Comparison of ENCODE assay signal across 22 cellular contexts in the genomic region with DNA sequence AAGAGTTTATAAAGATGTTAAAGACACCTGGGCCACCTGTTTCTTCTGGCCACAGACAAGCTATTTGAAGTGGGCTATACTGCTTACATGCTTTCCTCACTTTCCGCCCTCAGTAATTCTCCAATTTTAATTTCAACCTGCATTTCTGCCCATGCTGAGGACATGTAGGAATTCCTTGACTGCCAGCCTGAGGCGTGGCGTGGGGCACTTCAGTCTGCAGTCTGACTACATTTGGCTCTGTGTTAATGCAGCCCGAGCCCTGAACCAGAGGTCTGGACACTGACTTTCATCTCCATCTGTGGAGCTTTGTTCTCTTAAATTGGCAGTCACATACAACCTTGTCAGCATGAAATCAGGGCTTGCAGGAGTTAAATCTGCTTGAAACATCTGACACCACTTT. TPM values are rescaled to one million over a fixed set of nuclear protein-coding genes. Genes with fewer than 3 reads are reported as not detected.
DNase-seq lines count a peak whose midpoint lies in the region; ATAC-seq and TF ChIP-seq lines count a peak whose summit lies in the region.
"Had no signal": no experiment of that assay in that cellular context is flagged by ENCODE, and none has a peak within 500 bp of the region (broad histone marks: within the 10 kb centered on the region; RNA-seq: fewer than 3 reads in every experiment).

No MANE protein-coding gene starts in this region.

- ATAC-seq in left cardiac atrium (peak; percentile 47 to 48), Right ventricle myocardium superior (ENCODE audit: poor library complexity) (no peak), T-helper 17 cell (no peak), lower lobe of right lung (peak; percentile 78 to 87), foreskin keratinocyte (no peak)
- ATAC-seq: activated CD4-positive, CD25-positive, alpha-beta regulatory T cell treated with anti-CD3 and anti-CD28 coated beads, Interleukin-2, amount 50 U/mL, for 24 hours had no signal

- H3K27me3 ChIP-seq in lower lobe of right lung (ENCODE audit: low read depth) (no peaks in the 10 kb centered on the region), thyroid gland (no peaks in the 10 kb centered on the region), foreskin keratinocyte (no peaks in the 10 kb centered on the region)
- H3K27me3 ChIP-seq: brain microvascular endothelial cell, colonic mucosa, tibial artery had no signal

- no peak for TF ChIP-seq POLR2A in thyroid gland (IDR thresholded peaks at IDR 0.05)

- POLR2A ChIA-PET in activated CD4-positive, alpha-beta memory T cell treated with anti-CD3 and anti-CD28 coated beads for 36 hours (lab: Charles Lee) = no interaction called here

- H3K27ac Mint-ChIP-seq in T-helper 17 cell = peak overlapping the region; percentile 57
- no peak overlapping the region for H3K27ac Mint-ChIP-seq in activated CD4-positive, alpha-beta memory T cell treated with anti-CD3 and anti-CD28 coated beads for 36 hours
- H3K27ac Mint-ChIP-seq: activated T-helper 2 cell treated with anti-CD3 and anti-CD28 coated beads, Interferon-gamma antibody, Interleukin-2, Interleukin-4, amounts not matched to agents 10 μg/mL and 5 μg/mL and 100 μg/mL, durations not matched to agents 14 hours and 24 hours and 36 hours had no signal

- no peak overlapping the region for H3K4me3 Mint-ChIP-seq in T-helper 17 cell
- H3K4me3 Mint-ChIP-seq in activated CD4-positive, alpha-beta memory T cell treated with anti-CD3 and anti-CD28 coated beads for 36 hours = no peak overlapping the region

- intact Hi-C loops in left cardiac atrium (cut with DNase I) = no loop called here
- intact Hi-C loops in Right ventricle myocardium superior (cut with DNase I) = no loop called here
- intact Hi-C loops in lower lobe of right lung (cut with DNase I) = no loop called here
- intact Hi-C loops in thyroid gland (cut with DNase I) = no loop called here
- intact Hi-C loops in activated CD4-positive, alpha-beta memory T cell treated with anti-CD3 and anti-CD28 coated beads for 36 hours (cut with micrococcal nuclease) = no loop called here

- CTCF ChIA-PET in activated CD4-positive, alpha-beta memory T cell treated with anti-CD3 and anti-CD28 coated beads for 36 hours (lab: Charles Lee) = interaction anchor here (1.6 kb wide), 1 partner anchor 151 kb away, joined by 3 read pairs; no protein-coding TSS in a partner anchor

- no peaks in the 10 kb centered on the region for H3K9me3 Mint-ChIP-seq in activated CD4-positive, alpha-beta memory T cell treated with anti-CD3 and anti-CD28 coated beads for 36 hours
- H3K9me3 Mint-ChIP-seq: activated T-helper 2 cell treated with anti-CD3 and anti-CD28 coated beads, Interferon-gamma antibody, Interleukin-2, Interleukin-4, amounts not matched to agents 10 μg/mL and 5 μg/mL and 100 μg/mL, durations not matched to agents 14 hours and 24 hours and 36 hours had no signal

- H3K4me3 ChIP-seq in lower lobe of right lung (no peak overlapping the region), thyroid gland (replicated peaks in 1 of 3) (no peak overlapping the region), coronary artery (no peak overlapping the region)
- H3K4me3 ChIP-seq: colonic mucosa, HAP-1, tibial artery had no signal

- no peaks in the 10 kb centered on the region for H3K27me3 Mint-ChIP-seq in T-helper 17 cell
- H3K27me3 Mint-ChIP-seq in activated CD4-positive, alpha-beta memory T cell treated with anti-CD3 and anti-CD28 coated beads for 36 hours = no peaks in the 10 kb centered on the region

- DNase-seq in left cardiac atrium = no peak
- DNase-seq in Right ventricle myocardium superior = no peak
- DNase-seq in T-helper 17 cell = no peak
- no peak for DNase-seq in lower lobe of right lung
- peak; percentile 54 to 65 for DNase-seq in thyroid gland
- DNase-seq in coronary artery (ENCODE audit: low spot score) = no peak
- DNase-seq in foreskin keratinocyte = no peak
- no peak for DNase-seq in activated CD4-positive, alpha-beta memory T cell treated with anti-CD3 and anti-CD28 coated beads for 36 hours
- DNase-seq: brain microvascular endothelial cell; colonic mucosa; GDM1; NCI-H146; NCI-H524 treated with DMSO at 0.1 percent for 48 hours; RPMI8226; small intestine; stimulated activated CD4-positive, alpha-beta T cell treated with anti-CD3 and anti-CD28 coated beads, Interleukin-2, amount 100 ng/mL, for 24 hours; stimulated activated naive CD4-positive, alpha-beta T cell; tibial artery had no signal

- H3K27ac ChIP-seq in lower lobe of right lung (peak overlapping the region; percentile 7), thyroid gland (peak overlapping the region; percentile 15 to 59 (median 38)), coronary artery (no peak overlapping the region), foreskin keratinocyte (no peak overlapping the region)
- H3K27ac ChIP-seq: brain microvascular endothelial cell, colonic mucosa, tibial artery had no signal

- H3K36me3 ChIP-seq in lower lobe of right lung = peaks cover 81% of the 10 kb centered on the region
- peaks cover 20 to 26% of the 10 kb centered on the region in 2 donors for H3K36me3 ChIP-seq in thyroid gland

- no peaks in the 10 kb centered on the region for H3K9me3 ChIP-seq in T-helper 17 cell (ENCODE audit: control insufficient read depth, low read length, poor library complexity, severe bottlenecking)
- H3K9me3 ChIP-seq in lower lobe of right lung = no peaks in the 10 kb centered on the region
- H3K9me3 ChIP-seq in thyroid gland = no peaks in the 10 kb centered on the region
- H3K9me3 ChIP-seq: colonic mucosa, HAP-1, tibial artery had no signal

- TF ChIP-seq CTCF in lower lobe of right lung (IDR thresholded peaks at IDR 0.05) (no peak), thyroid gland (IDR thresholded peaks at IDR 0.05) (no peak), coronary artery (IDR thresholded peaks at IDR 0.05) (no peak), foreskin keratinocyte (conservative IDR thresholded peaks at IDR 0.05) (no peak)

- H3K36me3 Mint-ChIP-seq in T-helper 17 cell (ENCODE audit: low read depth) = no peaks in the 10 kb centered on the region
- peaks cover 27% of the 10 kb centered on the region for H3K36me3 Mint-ChIP-seq in activated CD4-positive, alpha-beta memory T cell treated with anti-CD3 and anti-CD28 coated beads for 36 hours

- peaks cover 6% of the 10 kb centered on the region for H3K4me1 Mint-ChIP-seq in T-helper 17 cell
- peaks cover 3% of the 10 kb centered on the region for H3K4me1 Mint-ChIP-seq in activated CD4-positive, alpha-beta memory T cell treated with anti-CD3 and anti-CD28 coated beads for 36 hours (ENCODE audit: low read depth)

- WGBS in thyroid gland, 2 donors = 54 to 72% methylated on average over 4 of the region's 4 CpGs

- H3K4me1 ChIP-seq in lower lobe of right lung (peaks cover 7% of the 10 kb centered on the region), thyroid gland (peaks cover 16 to 33% of the 10 kb centered on the region in 2 donors), foreskin keratinocyte (no peaks in the 10 kb centered on the region)
- H3K4me1 ChIP-seq: colonic mucosa, HAP-1 had no signal

RNA-seq across cellular contexts. Expression of a gene that starts 8.5 kb away (rescaled TPM):
- total RNA-seq in left cardiac atrium (10 to 100 TPM; 52.9 to 70.4 TPM), Right ventricle myocardium superior (71.2 TPM), T-helper 17 cell (1 to 10 TPM; 4.9 to 8.0 TPM), lower lobe of right lung (16.3 TPM), thyroid gland (10 to 100 TPM in 2 of 4 donors, 1 to 10 TPM in 2; 4.8 to 34.3 (median 9.4) TPM), foreskin keratinocyte (13.0 and 19.3 TPM in 2 replicates)
- 31.4 and 34.2 TPM in 2 replicates for polyA plus RNA-seq in foreskin keratinocyte
- total RNA-seq in activated CD4-positive, alpha-beta memory T cell treated with anti-CD3 and anti-CD28 coated beads for 36 hours = 10 to 100 TPM; 12.9 to 13.3 TPM

RNA-seq across cellular contexts. Expression of a gene that starts 11.3 kb away (rescaled TPM):
- 100 to 1,000 TPM; 114 to 141 TPM for total RNA-seq in left cardiac atrium
- total RNA-seq in Right ventricle myocardium superior = 84.1 TPM
- 1 to 10 TPM; 2.3 to 2.5 TPM for total RNA-seq in T-helper 17 cell
- total RNA-seq in lower lobe of right lung = 28.5 TPM
- 10 to 100 TPM; 40.5 to 55.1 (median 45.0) TPM for total RNA-seq in thyroid gland
- total RNA-seq in foreskin keratinocyte = 121 and 127 TPM in 2 replicates
- 170 and 177 TPM in 2 replicates for polyA plus RNA-seq in foreskin keratinocyte
- total RNA-seq in activated CD4-positive, alpha-beta memory T cell treated with anti-CD3 and anti-CD28 coated beads for 36 hours = 10 to 100 TPM; 46.9 to 49.5 TPM

RNA-seq across cellular contexts. Expression of a gene that starts 49.8 kb away (rescaled TPM):
- total RNA-seq in left cardiac atrium (100 to 1,000 TPM; 169 to 195 TPM), Right ventricle myocardium superior (74.7 TPM), T-helper 17 cell (1 to 10 TPM; 1.7 to 4.9 TPM), lower lobe of right lung (133 TPM), thyroid gland (100 to 1,000 TPM in 1 of 4 donors, 10 to 100 TPM in 3; 31.8 to 100 (median 67.4) TPM), foreskin keratinocyte (not detected in 2 replicates)
- 0.01 and 0.08 TPM in 2 replicates for polyA plus RNA-seq in foreskin keratinocyte
- under 1 TPM in 1 of 2 experiments, not detected in 1; 0.14 TPM for total RNA-seq in activated CD4-positive, alpha-beta memory T cell treated with anti-CD3 and anti-CD28 coated beads for 36 hours
- total RNA-seq: MCF 10A had no signal

Comparison
In these comparisons a context has a peak if more than half of its experiments do, and no peak if none do; other contexts are left out.
1. ATAC-seq: peak in left cardiac atrium (2 of 2) and lower lobe of right lung (2 of 2); none in Right ventricle myocardium superior (single experiment), T-helper 17 cell (single experiment) and foreskin keratinocyte (single experiment).
2. DNase-seq: peak in thyroid gland (2 of 2); none in left cardiac atrium (single experiment), Right ventricle myocardium superior (single experiment), T-helper 17 cell (0 of 3), lower lobe of right lung (single experiment), coronary artery (single experiment), foreskin keratinocyte (0 of 2) and activated CD4-positive, alpha-beta memory T cell treated with anti-CD3 and anti-CD28 coated beads for 36 hours (single experiment).
3. H3K27ac ChIP-seq: peak in lower lobe of right lung (single experiment) and thyroid gland (3 of 3); none in coronary artery (0 of 2) and foreskin keratinocyte (single experiment).
4. RNA of a gene that starts 49.8 kb away (total RNA-seq): 169 to 195 TPM in left cardiac atrium, 133 TPM in lower lobe of right lung (single experiment), 31.8 to 100 TPM in thyroid gland and 74.7 TPM in Right ventricle myocardium superior (single experiment); 1.7 to 4.9 TPM in T-helper 17 cell, 0.14 TPM in activated CD4-positive, alpha-beta memory T cell treated with anti-CD3 and anti-CD28 coated beads for 36 hours and not detected in foreskin keratinocyte; every median in the first group is over 4 times any median in the second.